In genomic region chr1:173568483-173568882, GRCh38 we compare ENCODE assay signal across 9 cellular contexts. TPM values are rescaled to one million over a fixed set of nuclear protein-coding genes. Genes with fewer than 3 reads are reported as not detected.
"Had no signal": no experiment of that assay in that cellular context is flagged by ENCODE, and none has a peak within 500 bp of the region (broad histone marks: within the 10 kb centered on the region; RNA-seq: fewer than 3 reads in every experiment).

No MANE protein-coding gene starts in this region.

- ATAC-seq: HepG2 had no signal

- DNase-seq: IMR-90, KBM-7, KG1 had no signal

- FAIRE-seq: HepG2, HTR-8/SVneo had no signal

- H3K27ac ChIP-seq: HL-60 had no signal

RNA-seq across cellular contexts. Expression of gene SLC9C2, which starts 34.4 kb away (rescaled TPM):
- total RNA-seq: HepG2, HT-29, HT1080, IMR-90 had no signal
- polyA plus RNA-seq: IgD-negative memory B cell, IMR-90 had no signal
